Comparison of ENCODE assay signal across 11 cellular contexts in genomic region chr18:12227394-12228186, GRCh38. TPM values are rescaled to one million over a fixed set of nuclear protein-coding genes. Genes with fewer than 3 reads are reported as not detected.
A peak's percentile ranks its signal among the peaks of the same experiment; 100 is the strongest.
DNase-seq lines count a peak whose midpoint lies in the region; ATAC-seq and TF ChIP-seq lines count a peak whose summit lies in the region.
"Not testable (repeated sequence)": the region's sequence is repeated elsewhere in the genome, so short reads cannot be mapped to it uniquely, and the experiment has no call there.
"Had no signal": no experiment of that assay in that cellular context is flagged by ENCODE, and none has a peak within 500 bp of the region (broad histone marks: within the 10 kb centered on the region; RNA-seq: fewer than 3 reads in every experiment).

No MANE protein-coding gene starts in this region.

- POLR2A ChIA-PET in IMR-90 (lab: Charles Lee; ENCODE audit: unreplicated experiment); WTC11 (lab: Charles Lee): not testable (repeated sequence)

- TF ChIP-seq RAD21 in IMR-90 (IDR thresholded peaks at IDR 0.05; ENCODE audit: low read length): not testable (repeated sequence)

- H3K9me3 Mint-ChIP-seq in GM23338, WTC11, brain: not testable (repeated sequence)

- not testable (repeated sequence) for TF ChIP-seq POLR2A in IMR-90 (IDR thresholded peaks at IDR 0.05; ENCODE audit: low read depth, low read length)

- intact Hi-C loops in IMR-90 (cut with micrococcal nuclease): not testable (repeated sequence)

- H2BK5ac ChIP-seq in IMR-90 (ENCODE audit: low read depth, low read length, poor library complexity, severe bottlenecking); mesendoderm (ENCODE audit: low read length): not testable (repeated sequence)

- not testable (repeated sequence) for H3K4me1 ChIP-seq in GM23338 (ENCODE audit: insufficient read depth); IMR-90 (ENCODE audit: control insufficient read depth, insufficient read depth, low read length); foreskin keratinocyte; iPS-20b (ENCODE audit: insufficient read depth, low read length); mesendoderm (ENCODE audit: control insufficient read depth, low read depth, low read length)

- H3K4ac ChIP-seq in IMR-90 (ENCODE audit: low read depth, low read length); mesendoderm (ENCODE audit: low read depth, low read length): not testable (repeated sequence)

- not testable (repeated sequence) for H3K27ac ChIP-seq in GM23338 (ENCODE audit: low read depth); IMR-90 (ENCODE audit: insufficient read depth, low read length); foreskin keratinocyte; iPS-20b (ENCODE audit: low read length); mesendoderm (ENCODE audit: low read depth, low read length)

- not testable (repeated sequence) for H3K9me1 ChIP-seq in IMR-90 (ENCODE audit: insufficient read depth, low read length)

- H3K4me3 Mint-ChIP-seq in GM23338 (peak overlapping the region; percentile 58; the same call in 2 of the 3 replicates), brain (peak overlapping the region in 3 of 5 experiments; percentile 34 to 60 (median 46))
- not testable (repeated sequence) for H3K4me3 Mint-ChIP-seq in WTC11

- not testable (repeated sequence) for H2BK15ac ChIP-seq in IMR-90 (ENCODE audit: low read depth, low read length); mesendoderm (replicated peaks; ENCODE audit: low read depth)

- not testable (repeated sequence) for H3K27ac Mint-ChIP-seq in GM23338, WTC11, brain

- H3K27me3 ChIP-seq in GM23338 (ENCODE audit: insufficient read depth); IMR-90 (ENCODE audit: control insufficient read depth, insufficient read depth, low read length); foreskin keratinocyte; iPS-20b (ENCODE audit: insufficient read depth, low read length); mesendoderm (ENCODE audit: insufficient read depth, low read length, poor library complexity): not testable (repeated sequence)

- not testable (repeated sequence) for H3K56ac ChIP-seq in IMR-90 (ENCODE audit: extremely low read depth, insufficient read depth, low read length); mesendoderm (ENCODE audit: low read length)

- H3K36me3 Mint-ChIP-seq in GM23338 (ENCODE audit: low read depth); WTC11; brain: not testable (repeated sequence)

- H2BK20ac ChIP-seq in IMR-90 (ENCODE audit: low read depth, low read length): not testable (repeated sequence)

- H2AK9ac ChIP-seq in IMR-90 (replicated peaks; ENCODE audit: low read depth, low read length, poor library complexity): not testable (repeated sequence)

- not testable (repeated sequence) for H3K9me2 ChIP-seq in GM23338 (ENCODE audit: insufficient read depth)

- H3K4me2 ChIP-seq in GM23338; IMR-90 (ENCODE audit: low read depth, low read length); mesendoderm (ENCODE audit: low read length): not testable (repeated sequence)

- dilution Hi-C loops in IMR-90 (cut with HindIII; ENCODE audit: low sequenced_read_pairs, unreplicated experiment): not testable (repeated sequence)

- peaks cover 11% of the 10 kb centered on the region for H3K27me3 Mint-ChIP-seq in GM23338 (ENCODE audit: insufficient read depth, low read depth, poor library complexity)
- H3K27me3 Mint-ChIP-seq in WTC11 (ENCODE audit: low read depth); brain: not testable (repeated sequence)

- in situ Hi-C loops in IMR-90 (cut with MboI; ENCODE audit: low sequenced_read_pairs): not testable (repeated sequence)

- not testable (repeated sequence) for BruUV-seq in IMR-90 (replicated peaks; lab: Mats Ljungman, UMichigan)

- no CpG with 5 or more reads among the region's 27 CpGs for WGBS in IMR-90 (ENCODE audit: extremely low coverage in 2 of 2, insufficient read length in 1 of 2), 2 experiments
- WGBS in mesendoderm (ENCODE audit: extremely low coverage, insufficient coverage, low lambda C conversion rate): no CpG with 5 or more reads among the region's 27 CpGs

- H2BK120ac ChIP-seq in IMR-90 (ENCODE audit: low read depth, low read length); mesendoderm (ENCODE audit: low read depth, low read length): not testable (repeated sequence)

- H2AFZ ChIP-seq in GM23338; IMR-90 (replicated peaks; ENCODE audit: low read length, poor library complexity): not testable (repeated sequence)

- H3K14ac ChIP-seq in IMR-90 (replicated peaks; ENCODE audit: low read depth, low read length): not testable (repeated sequence)

- H2AK5ac ChIP-seq in IMR-90 (ENCODE audit: low read depth, low read length); mesendoderm (ENCODE audit: low read length): not testable (repeated sequence)

- H3K18ac ChIP-seq in IMR-90 (ENCODE audit: low read depth, low read length); mesendoderm (ENCODE audit: low read length): not testable (repeated sequence)

- ATAC-seq in GM23338 (peak; percentile 90), IMR-90 (ENCODE audit: low read depth) (peak; percentile 69), WTC11 (peak; percentile 80), foreskin keratinocyte (peak; percentile 58)

- H3K4me1 Mint-ChIP-seq in GM23338, WTC11, brain: not testable (repeated sequence)

- H4K8ac ChIP-seq in IMR-90 (ENCODE audit: low read depth in 2 of 2, low read length in 2 of 2); mesendoderm (ENCODE audit: low read depth, low read length): not testable (repeated sequence)

- H3K79me1 ChIP-seq in IMR-90 (ENCODE audit: low read depth in 1 of 2, low read length in 2 of 2); mesendoderm (ENCODE audit: low read length): not testable (repeated sequence)

- not testable (repeated sequence) for H4K91ac ChIP-seq in IMR-90 (ENCODE audit: insufficient read depth, low read depth, low read length)

- not testable (repeated sequence) for H3F3A ChIP-seq in GM23338 (replicated peaks; ENCODE audit: low read depth)

- TF ChIP-seq CTCF in GM23338 (conservative IDR thresholded peaks at IDR 0.05; ENCODE audit: low read depth in 2 of 2); IMR-90 (conservative IDR thresholded peaks at IDR 0.05; ENCODE audit: low read depth, low read length); WTC11 (IDR thresholded peaks at IDR 0.05); brain (conservative IDR thresholded peaks at IDR 0.05); foreskin keratinocyte (conservative IDR thresholded peaks at IDR 0.05): not testable (repeated sequence)

- not testable (repeated sequence) for H3K9me3 ChIP-seq in IMR-90 (ENCODE audit: control insufficient read depth, insufficient read depth, low read length); iPS-20b (ENCODE audit: insufficient read depth, low read depth, low read length)

- not testable (repeated sequence) for H4K20me1 ChIP-seq in GM23338 (replicated peaks; ENCODE audit: insufficient read depth); IMR-90 (ENCODE audit: insufficient read depth, low read length)

- not testable (repeated sequence) for H3K79me2 ChIP-seq in GM23338 (replicated peaks; ENCODE audit: insufficient read depth); mesendoderm (ENCODE audit: control insufficient read depth, insufficient read depth, low read length)

- 0 out of 2 replicates have a peak overlapping the region, but pooled peaks have one; percentile 23 for H3K4me3 ChIP-seq in GM23338
- H3K4me3 ChIP-seq in IMR-90 (ENCODE audit: insufficient read depth, low read depth, low read length); mesendoderm (ENCODE audit: low read length): not testable (repeated sequence)
- peak overlapping the region; percentile 38; the same call in 1 of the 2 replicates for H3K4me3 ChIP-seq in iPS-20b (ENCODE audit: low read length)

- not testable (repeated sequence) for H3K23ac ChIP-seq in IMR-90 (ENCODE audit: low read depth, low read length); mesendoderm (ENCODE audit: low read length)

- CTCF ChIA-PET in IMR-90 (lab: Yijun Ruan, JAX); WTC11 (lab: Charles Lee): not testable (repeated sequence)

- H3K9ac ChIP-seq in IMR-90 (ENCODE audit: low read depth, low read length); iPS-20b (ENCODE audit: low read depth, low read length); mesendoderm (ENCODE audit: low read length): not testable (repeated sequence)

- not testable (repeated sequence) for DNase-seq in GM23338 (ENCODE audit: low spot score); IMR-90; WTC11 (ENCODE audit: low spot score); foreskin keratinocyte
- DNase-seq in mesendoderm: peak; percentile 25

- H3K36me3 ChIP-seq in GM23338 (ENCODE audit: insufficient read depth); IMR-90 (ENCODE audit: control insufficient read depth, insufficient read depth, low read length); iPS-20b (ENCODE audit: insufficient read depth, low read depth, low read length); mesendoderm (ENCODE audit: control insufficient read depth, insufficient read depth, low read length): not testable (repeated sequence)

- not testable (repeated sequence) for H4K5ac ChIP-seq in IMR-90 (ENCODE audit: low read depth, low read length); mesendoderm (ENCODE audit: low read length)

RNA-seq across cellular contexts. Expression of gene CIDEA, which starts 26.6 kb away (rescaled TPM):
- total RNA-seq in GM23338 (2014; rRNA removed; shearing (Covaris generic)): not detected in 2 replicates
- 0.45 TPM in 1 of 2 replicates, not detected in the other for polyA plus RNA-seq in GM23338 (2016; fragmentation: Nextera tagmentation; extraction: Ambion mirVana)
- total RNA-seq in IMR-90 (2012; rRNA removed): not detected in 2 replicates
- polyA plus RNA-seq in IMR-90 (2012; rRNA removed): not detected in 2 replicates
- 0.12 TPM in 1 of 2 replicates, not detected in the other for polyA plus RNA-seq in IMR-90 (2012; cell fraction: cytosol; rRNA removed)
- polyA plus RNA-seq in IMR-90 (2012; cell fraction: nucleus; rRNA removed; ENCODE audit: low replicate concordance): not detected in 2 replicates
- total RNA-seq in WTC11 (2021): 0.23 to 0.50 TPM (median 0.23 TPM) in 3 replicates
- polyA plus RNA-seq in brain (ENCODE audit: insufficient read depth, low read depth, low replicate concordance): 1.5 TPM
- 12.3 and 12.5 TPM in 2 replicates for total RNA-seq in foreskin keratinocyte
- polyA plus RNA-seq in foreskin keratinocyte: 18.5 and 21.2 TPM in 2 replicates
- 0.46 TPM for polyA plus RNA-seq in mesendoderm (2013, experiment 1 of 2)
- 0.42 TPM for polyA plus RNA-seq in mesendoderm (2013, experiment 2 of 2)
- total RNA-seq: A673; CD4-positive, alpha-beta memory T cell; Daoy; SK-MEL-5 had no signal
- polyA plus RNA-seq: CD4-positive, alpha-beta memory T cell had no signal
